8 cellular contexts compared by ENCODE assay signal in the genomic region with DNA sequence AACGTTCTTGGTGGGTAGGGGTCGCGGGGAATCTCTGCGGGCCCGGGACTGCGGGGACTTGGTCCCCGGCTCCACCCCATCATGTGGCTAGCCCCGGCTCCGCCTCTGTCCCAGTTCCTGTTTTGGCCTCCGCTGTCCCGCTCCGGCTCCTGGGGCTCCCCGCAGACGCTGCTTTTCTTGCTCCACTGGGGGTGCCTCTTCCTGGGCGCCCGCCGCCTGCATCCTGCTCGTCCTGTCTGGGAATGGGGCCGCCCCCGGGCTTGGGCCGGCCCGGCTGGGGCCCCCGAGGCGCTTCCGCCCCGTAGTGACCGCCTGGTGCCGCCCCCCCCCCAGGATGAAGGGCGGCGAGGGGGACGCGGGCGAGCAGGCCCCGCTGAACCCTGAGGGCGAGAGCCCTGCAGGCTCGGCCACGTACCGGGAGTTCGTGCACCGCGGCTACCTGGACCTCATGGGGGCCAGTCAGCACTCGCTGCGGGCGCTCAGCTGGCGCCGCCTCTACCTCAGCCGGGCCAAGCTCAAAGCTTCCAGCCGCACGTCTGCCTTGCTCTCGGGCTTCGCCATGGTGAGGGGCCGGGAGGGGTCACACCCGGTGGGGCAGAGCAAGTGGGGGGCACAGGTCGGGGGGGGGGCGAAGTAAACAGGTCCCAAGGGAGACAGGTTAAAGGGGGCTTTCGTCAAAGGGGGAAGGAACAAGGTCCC. TPM values are rescaled to one million over a fixed set of nuclear protein-coding genes. Genes with fewer than 3 reads are reported as not detected.
DNase-seq lines count a peak whose midpoint lies in the region; ATAC-seq and TF ChIP-seq lines count a peak whose summit lies in the region.

Gene ORAI3 (plus strand): TSS at position 113 of the 699 bp plus-strand sequence. CDS start 222 bp downstream, at position 335.

- H3K27me3 ChIP-seq in fibroblast of lung (ENCODE audit: control insufficient read depth, insufficient read depth, low read length) (no peaks in the 10 kb centered on the region), muscle layer of duodenum (ENCODE audit: low read depth, low read length) (no peaks in the 10 kb centered on the region), tibial nerve (no peaks in the 10 kb centered on the region)

- peak in 1 of 2 donors; percentile 85 for TF ChIP-seq EP300 in tibial nerve (IDR thresholded peaks at IDR 0.05)

- no peak within 1 kb of the TSS for H2AFZ ChIP-seq in fibroblast of lung (ENCODE audit: low read length)

- peak; percentile 31 for DNase-seq in stimulated activated CD4-positive, alpha-beta T cell treated with anti-CD3 and anti-CD28 coated beads, Interleukin-12 subunit alpha, Interleukin-12 subunit beta, amount 100 ng/mL, for 4 hours
- DNase-seq in stimulated activated CD4-positive, alpha-beta T cell treated with anti-CD3 and anti-CD28 coated beads, Interleukin-4, amount 100 ng/mL, for 4 hours: no peak
- DNase-seq in NCI-H226 (peak; percentile 77), fibroblast of lung (ENCODE audit: low read depth in 2 of 2) (peak; percentile 53 to 63), tibial nerve (ENCODE audit: low spot score in 2 of 2) (peak; percentile 61 to 67)
- peak; percentile 23 for DNase-seq in activated T-cell treated with anti-CD3 and anti-CD28 coated beads, Interleukin-2, amount 50 U/mL, for 4 hours

- H3K9ac ChIP-seq in fibroblast of lung (ENCODE audit: insufficient read depth, low read length): peak within 1 kb of the TSS; percentile 76

- H3K9me3 Mint-ChIP-seq in activated T-cell treated with anti-CD3 and anti-CD28 coated beads, Interleukin-2, amount 50 U/mL, for 4 hours: no peaks in the 10 kb centered on the region

- H3K4me1 ChIP-seq in fibroblast of lung (ENCODE audit: control insufficient read depth, extremely low read depth, insufficient read depth, low read length) (peaks cover 24% of the 10 kb centered on the region), muscle layer of duodenum (ENCODE audit: control insufficient read depth in 1 of 2, insufficient read depth in 2 of 2, low read length in 2 of 2) (peaks cover 8 to 41% of the 10 kb centered on the region in 2 donors), tibial nerve (peaks cover 0 to 53% (median 25%) of the 10 kb centered on the region in 4 donors)

- H3K4me3 ChIP-seq in fibroblast of lung (replicated peaks in 1 of 4; ENCODE audit: control extremely low read depth in 1 of 4, insufficient read depth in 1 of 4, low read depth in 3 of 4, low read length in 4 of 4) (peak within 1 kb of the TSS; percentile 43 to 89 (median 82)), muscle layer of duodenum (ENCODE audit: low read depth in 1 of 2, low read length in 2 of 2) (peak within 1 kb of the TSS; percentile 82 to 93), tibial nerve (peak within 1 kb of the TSS; percentile 56 to 98 (median 78))

- WGBS in tibial nerve, 2 donors: 0% methylated on average over 21 to 30 of the region's 56 CpGs

- no peak for TF ChIP-seq CTCF in fibroblast of lung (conservative IDR thresholded peaks at IDR 0.05 in 1 of 2, IDR thresholded peaks at IDR 0.05 in 1 of 2; ENCODE audit: low read depth in 1 of 2, low read length in 2 of 2)
- peak in 1 of 5 experiments; percentile 28 for TF ChIP-seq CTCF in tibial nerve (IDR thresholded peaks at IDR 0.05)

- H3K36me3 Mint-ChIP-seq in activated T-cell treated with anti-CD3 and anti-CD28 coated beads, Interleukin-2, amount 50 U/mL, for 4 hours (ENCODE audit: insufficient read depth): peaks cover 13% of the 10 kb centered on the region

- H4K20me1 ChIP-seq in fibroblast of lung (ENCODE audit: control insufficient read depth, extremely low read depth, insufficient read depth, low read length): no peaks in the 10 kb centered on the region

- H3K36me3 ChIP-seq in fibroblast of lung (ENCODE audit: control insufficient read depth, insufficient read depth, low read length) (peaks cover 15% of the 10 kb centered on the region), muscle layer of duodenum (ENCODE audit: control insufficient read depth in 1 of 2, insufficient read depth in 2 of 2, low read length in 2 of 2) (peaks cover 6 to 13% of the 10 kb centered on the region in 2 donors), tibial nerve (peaks cover 0 to 30% (median 0%) of the 10 kb centered on the region in 3 donors)

- ATAC-seq in HG02678 (IDR thresholded peaks at IDR 0.05; ENCODE audit: unreplicated experiment): peak; percentile 69
- ATAC-seq in activated T-cell treated with anti-CD3 and anti-CD28 coated beads, Interleukin-2, amount 50 U/mL, for 4 hours: peak; percentile 62

- H3K4me1 Mint-ChIP-seq in activated T-cell treated with anti-CD3 and anti-CD28 coated beads, Interleukin-2, amount 50 U/mL, for 4 hours (ENCODE audit: low read depth): peaks cover 17% of the 10 kb centered on the region

- H3K9me3 ChIP-seq in fibroblast of lung (ENCODE audit: control insufficient read depth, insufficient read depth, low read depth, low read length): no peaks in the 10 kb centered on the region
- H3K9me3 ChIP-seq in muscle layer of duodenum (ENCODE audit: control insufficient read depth in 1 of 2, low read length in 2 of 2): no peaks in the 10 kb centered on the region
- H3K9me3 ChIP-seq in tibial nerve: no peaks in the 10 kb centered on the region

- peaks cover 8% of the 10 kb centered on the region for H3K79me2 ChIP-seq in fibroblast of lung (ENCODE audit: control insufficient read depth, insufficient read depth, low read length)

- peak within 1 kb of the TSS; percentile 97 for H3K4me2 ChIP-seq in fibroblast of lung (ENCODE audit: extremely low read depth, insufficient read depth, low read length)

- TF ChIP-seq POLR2A in tibial nerve (IDR thresholded peaks at IDR 0.05): peak; percentile 60 to 83

- H3K27ac ChIP-seq in fibroblast of lung (ENCODE audit: insufficient read depth, low read length): peak within 1 kb of the TSS; percentile 85
- H3K27ac ChIP-seq in muscle layer of duodenum (ENCODE audit: low read length): peak within 1 kb of the TSS; percentile 72
- H3K27ac ChIP-seq in tibial nerve: peak within 1 kb of the TSS; percentile 89 to 97 (median 95)

- no peaks in the 10 kb centered on the region for H3K27me3 Mint-ChIP-seq in activated T-cell treated with anti-CD3 and anti-CD28 coated beads, Interleukin-2, amount 50 U/mL, for 4 hours (ENCODE audit: low read depth)

- H3K4me3 Mint-ChIP-seq in activated T-cell treated with anti-CD3 and anti-CD28 coated beads, Interleukin-2, amount 50 U/mL, for 4 hours: peak within 1 kb of the TSS; percentile 82

RNA-seq across cellular contexts. Expression of gene ORAI3, which starts in this region (rescaled TPM):
- 1 to 10 TPM; 1.5 to 3.3 (median 2.8) TPM for total RNA-seq in activated T-cell treated with anti-CD3 and anti-CD28 coated beads, Interleukin-2, amount 50 U/mL, for 4 hours
- 44.2 and 74.1 TPM in 2 replicates for total RNA-seq in fibroblast of lung
- polyA plus RNA-seq in fibroblast of lung: 24.6 and 41.1 TPM in 2 replicates
- 19.0 and 29.7 TPM in 2 replicates for polyA plus RNA-seq in fibroblast of lung (2012)
- polyA minus RNA-seq in fibroblast of lung (ENCODE audit: low replicate concordance): 35.2 and 72.6 TPM in 2 replicates
- 10 to 100 TPM; 50.7 to 58.4 (median 52.9) TPM for total RNA-seq in tibial nerve

Comparison
In these comparisons a context has a peak if more than half of its experiments do, and no peak if none do; other contexts are left out.
1. RNA of gene ORAI3 (total RNA-seq): 44.2 to 74.1 TPM in fibroblast of lung and 50.7 to 58.4 TPM in tibial nerve; 1.5 to 3.3 TPM in activated T-cell treated with anti-CD3 and anti-CD28 coated beads, Interleukin-2, amount 50 U/mL, for 4 hours; every median in the first group is over 10 times any median in the second.
2. DNase-seq: peak in stimulated activated CD4-positive, alpha-beta T cell treated with anti-CD3 and anti-CD28 coated beads, Interleukin-12 subunit alpha, Interleukin-12 subunit beta, amount 100 ng/mL, for 4 hours (single experiment), NCI-H226 (single experiment), activated T-cell treated with anti-CD3 and anti-CD28 coated beads, Interleukin-2, amount 50 U/mL, for 4 hours (single experiment), fibroblast of lung (2 of 2) and tibial nerve (2 of 2); none in stimulated activated CD4-positive, alpha-beta T cell treated with anti-CD3 and anti-CD28 coated beads, Interleukin-4, amount 100 ng/mL, for 4 hours (0 of 2).
3. Peak in every context shown above with its lines, with median percentiles within 50 percentile points of each other: H3K27ac ChIP-seq and H3K4me3 ChIP-seq.